ENCODE assay signal across 8 cellular contexts in the genomic region with DNA sequence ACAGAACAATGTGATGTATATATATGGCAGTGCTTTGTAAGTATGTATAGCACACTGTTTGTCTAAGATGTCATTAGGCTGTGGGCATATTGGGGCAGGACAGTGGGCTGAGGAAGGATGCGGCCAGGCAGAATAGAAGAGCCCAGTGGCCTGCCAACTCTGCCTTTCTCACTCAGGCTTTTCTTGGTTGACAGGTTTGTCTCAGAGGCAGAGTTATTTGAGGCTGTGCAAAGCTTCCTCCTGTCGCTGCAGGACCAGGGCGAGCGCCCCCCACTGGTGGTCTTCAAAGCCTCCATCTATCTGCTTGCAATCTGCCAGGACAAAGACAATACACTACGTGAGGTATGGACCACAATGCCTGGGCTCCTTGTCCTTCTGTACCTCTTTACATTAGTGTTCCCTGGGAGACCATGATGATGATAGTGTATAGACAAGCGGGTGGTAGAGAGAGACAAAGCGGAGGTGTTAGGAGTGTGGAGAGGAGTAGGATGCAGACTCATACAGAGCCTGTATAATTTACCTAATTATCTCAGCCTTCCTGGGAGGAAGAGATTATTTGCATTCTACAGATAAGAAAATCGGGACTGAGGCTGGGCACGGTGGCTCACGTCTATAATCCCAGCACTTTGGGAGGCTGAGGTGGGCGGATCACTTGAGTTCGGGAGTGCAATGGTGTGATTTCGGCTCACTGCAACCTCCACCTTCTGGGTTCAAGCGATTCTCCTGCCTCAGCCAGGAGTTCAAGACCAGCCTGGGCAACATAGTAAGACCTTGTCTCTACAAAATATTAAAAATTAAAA. TPM values are rescaled to one million over a fixed set of nuclear protein-coding genes. Genes with fewer than 3 reads are reported as not detected.
DNase-seq lines count a peak whose midpoint lies in the region; ATAC-seq, FAIRE-seq and TF ChIP-seq lines count a peak whose summit lies in the region.

No MANE protein-coding gene starts in this region.

- H3K4me1 ChIP-seq in A549 (no peaks in the 10 kb centered on the region), PC-9 (replicated peaks; ENCODE audit: insufficient read depth) (0 out of 2 replicates have a peak, but pooled peaks cover 8% of the 10 kb centered on the region), prostate gland (replicated peaks) (no peaks in the 10 kb centered on the region)

- no peak overlapping the region for H3K4me2 ChIP-seq in A549
- no peak overlapping the region for H3K4me2 ChIP-seq in PC-9

- no TSS peak for BruUV-seq in PC-9 (replicated peaks; lab: Mats Ljungman, UMichigan)

- intact Hi-C loops in PC-9 (cut with micrococcal nuclease; ENCODE audit: unreplicated experiment): no loop called here
- intact Hi-C loops in prostate gland (cut with DNase I): no loop called here

- H2AFZ ChIP-seq in PC-9: no peak overlapping the region

- no peaks in the 10 kb centered on the region for H3K9me2 ChIP-seq in PC-9 (ENCODE audit: insufficient read depth)

- ATAC-seq in A549 (peak; percentile 34 to 68; a peak in 4 of 6 replicates), HG02884 (IDR thresholded peaks at IDR 0.05; ENCODE audit: unreplicated experiment) (no peak), HG03095 (IDR thresholded peaks at IDR 0.05; ENCODE audit: unreplicated experiment) (no peak)

- no peaks in the 10 kb centered on the region for H4K20me1 ChIP-seq in PC-9 (ENCODE audit: insufficient read depth)

- peak; percentile 23; the same call in 1 of the 3 replicates for TF ChIP-seq CTCF in A549 (IDR thresholded peaks at IDR 0.05)
- TF ChIP-seq CTCF in GM13976 (IDR thresholded peaks at IDR 0.05; ENCODE audit: borderline replicate concordance, control extremely low read depth, extremely low read depth, insufficient read depth, missing control alignments): peak; percentile 63
- peak; percentile 68 for TF ChIP-seq CTCF in PC-9 (conservative IDR thresholded peaks at IDR 0.05)
- peak in 2 of 4 experiments; percentile 28 to 49 for TF ChIP-seq CTCF in prostate gland (IDR thresholded peaks at IDR 0.05)
- no peak for TF ChIP-seq CTCF in RWPE1 (conservative IDR thresholded peaks at IDR 0.05; ENCODE audit: low read depth)

- no peaks in the 10 kb centered on the region for H3K9me3 ChIP-seq in A549
- H3K9me3 ChIP-seq in PC-9 (ENCODE audit: insufficient read depth, low read depth): no peaks in the 10 kb centered on the region
- no peaks in the 10 kb centered on the region for H3K9me3 ChIP-seq in prostate gland

- H3F3A ChIP-seq in PC-9 (ENCODE audit: insufficient read depth, low read depth): peaks cover 7% of the 10 kb centered on the region; the same call in 1 of the 2 replicates

- 70% methylated on average over 11 of the region's 14 CpGs for WGBS in A549 (ENCODE audit: missing lambda C conversion rate)
- 49% methylated on average over 14 of the region's 14 CpGs for WGBS in prostate gland

- H3K27me3 ChIP-seq in PC-9 (ENCODE audit: insufficient read depth, low read depth): no peaks in the 10 kb centered on the region
- H3K27me3 ChIP-seq in prostate gland (replicated peaks; ENCODE audit: insufficient read depth): no peaks in the 10 kb centered on the region

- H3K36me3 ChIP-seq in PC-9 (ENCODE audit: low read depth) (no peaks in the 10 kb centered on the region), prostate gland (no peaks in the 10 kb centered on the region)

- no peak for TF ChIP-seq RAD21 in A549 (conservative IDR thresholded peaks at IDR 0.05 in 1 of 2, IDR thresholded peaks at IDR 0.05 in 1 of 2)

- CTCF ChIA-PET in A549 (lab: Yijun Ruan, JAX) (interaction anchor here (0.6 kb wide), 2 partner anchors 8 to 178 kb away, joined by 3 read pairs; no protein-coding TSS in a partner anchor), PC-9 (lab: Charles Lee) (interaction anchor here (1.0 kb wide), 2 partner anchors 9 to 17 kb away, joined by 3 to 4 read pairs; no protein-coding TSS in a partner anchor), RWPE1 (lab: Yijun Ruan, JAX) (no interaction called here)

- H3K79me2 ChIP-seq in PC-9 (ENCODE audit: low read depth): no peaks in the 10 kb centered on the region

- H3K27ac ChIP-seq in A549 (no peak overlapping the region), PC-9 (no peak overlapping the region), prostate gland (no peak overlapping the region), RWPE1 (no peak overlapping the region)

- no peak for FAIRE-seq in A549 (lab: Jason Lieb, UNC)

- TF ChIP-seq EP300 in A549 (IDR thresholded peaks at IDR 0.05): no peak

- H3K4me3 ChIP-seq in A549: no peak overlapping the region
- H3K4me3 ChIP-seq in PC-9: no peak overlapping the region
- H3K4me3 ChIP-seq in prostate gland: no peak overlapping the region

- TF ChIP-seq POLR2A in A549 (IDR thresholded peaks at IDR 0.05; ENCODE audit: low read length): no peak
- no peak for TF ChIP-seq POLR2A in prostate gland (IDR thresholded peaks at IDR 0.05)

- DNase-seq in A549 (ENCODE audit: low read depth in 1 of 2, low spot score in 1 of 2) (peak in 1 of 2 experiments; percentile 48), GM13976 (ENCODE audit: low spot score) (peak; percentile 64), PC-9 (peak in 1 of 2 experiments; percentile 14), dermis microvascular lymphatic vessel endothelial cell (ENCODE audit: low read depth in 2 of 2) (peak; percentile 4 to 42), prostate gland (ENCODE audit: low spot score) (peak; percentile 22), RWPE1 (ENCODE audit: low spot score) (no peak)

- POLR2A ChIA-PET in A549 (lab: Yijun Ruan, JAX) (no interaction called here), PC-9 (lab: Charles Lee; ENCODE audit: unreplicated experiment) (interaction anchor here (0.6 kb wide), 1 partner anchor 1298 kb away, joined by 4 read pairs; no protein-coding TSS in a partner anchor), RWPE1 (lab: Yijun Ruan, JAX; ENCODE audit: low non-redundant PET) (no interaction called here)

- in situ Hi-C loops in GM13976 (cut with MboI; ENCODE audit: low sequenced_read_pairs, unreplicated experiment): no loop called here

TF ChIP-seq in A549, 52 proteins besides CTCF, POLR2A, EP300 and RAD21:
- TF ChIP-seq SREBF2 (IDR thresholded peaks at IDR 0.05) (no peak), EHF (CRISPR knock-in tag; IDR thresholded peaks at IDR 0.05) (no peak), RNF2 (IDR thresholded peaks at IDR 0.05; ENCODE audit: borderline replicate concordance, low read depth) (no peak), BHLHE40 (IDR thresholded peaks at IDR 0.05; ENCODE audit: low read depth, low read length) (no peak), MAFK (IDR thresholded peaks at IDR 0.05; ENCODE audit: partially characterized antibody) (no peak), CHD4 (IDR thresholded peaks at IDR 0.05; ENCODE audit: borderline replicate concordance) (no peak), JUN (IDR thresholded peaks at IDR 0.05) (no peak), TFCP2L1 (CRISPR knock-in tag; IDR thresholded peaks at IDR 0.05) (no peak), NPAS2 (CRISPR knock-in tag; IDR thresholded peaks at IDR 0.05; ENCODE audit: borderline replicate concordance) (no peak), RARB (CRISPR knock-in tag; IDR thresholded peaks at IDR 0.05) (no peak), KDM1A (IDR thresholded peaks at IDR 0.05; ENCODE audit: low read depth) (no peak), ZNF302 (CRISPR knock-in tag; IDR thresholded peaks at IDR 0.05) (no peak), RFX5 (IDR thresholded peaks at IDR 0.05) (no peak), ZC3H11A (IDR thresholded peaks at IDR 0.05) (no peak)
- TF ChIP-seq, protein P1, sequence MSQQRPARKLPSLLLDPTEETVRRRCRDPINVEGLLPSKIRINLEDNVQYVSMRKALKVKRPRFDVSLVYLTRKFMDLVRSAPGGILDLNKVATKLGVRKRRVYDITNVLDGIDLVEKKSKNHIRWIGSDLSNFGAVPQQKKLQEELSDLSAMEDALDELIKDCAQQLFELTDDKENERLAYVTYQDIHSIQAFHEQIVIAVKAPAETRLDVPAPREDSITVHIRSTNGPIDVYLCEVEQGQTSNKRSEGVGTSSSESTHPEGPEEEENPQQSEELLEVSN (IDR thresholded peaks at IDR 0.05; ENCODE audit: borderline replicate concordance, low read depth): no peak
- TF ChIP-seq, protein P2, sequence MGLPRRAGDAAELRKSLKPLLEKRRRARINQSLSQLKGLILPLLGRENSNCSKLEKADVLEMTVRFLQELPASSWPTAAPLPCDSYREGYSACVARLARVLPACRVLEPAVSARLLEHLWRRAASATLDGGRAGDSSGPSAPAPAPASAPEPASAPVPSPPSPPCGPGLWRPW (IDR thresholded peaks at IDR 0.05): no peak

RNA-seq across cellular contexts. Expression of gene CCDC134, which starts 37.3 kb away (rescaled TPM):
- polyA plus RNA-seq in A549 (2011; rRNA removed) (2.5 and 3.6 TPM in 2 replicates), A549 (2017; fragmentation: RNase III; extraction: RNeasy Plus Mini Kit Qiagen cat#74134 plus additional on column Dnase treatment) (3.3 to 4.5 TPM (median 4.5 TPM) in 3 replicates)
- polyA plus RNA-seq in A549 (2012; cell fraction: cytosol; rRNA removed): 3.1 and 3.3 TPM in 2 replicates
- polyA plus RNA-seq in A549 (2012; cell fraction: nucleus; rRNA removed): 3.5 and 4.4 TPM in 2 replicates
- polyA minus RNA-seq in A549 (2011; rRNA and poly(A)+ RNA removed): 13.4 and 15.0 TPM in 2 replicates
- total RNA-seq in PC-9 (2021) (29.0 and 33.3 TPM in 2 replicates), dermis microvascular lymphatic vessel endothelial cell (3.7 and 4.2 TPM in 2 replicates), prostate gland (10 to 100 TPM; 12.0 to 20.7 TPM)

Comparison
In these comparisons a context has a peak if more than half of its experiments do, and no peak if none do; other contexts are left out.
1. ATAC-seq: peak in A549 (2 of 2); none in HG02884 (single experiment) and HG03095 (single experiment).